ENCODE assay signal across 18 cellular contexts in the genomic region with DNA sequence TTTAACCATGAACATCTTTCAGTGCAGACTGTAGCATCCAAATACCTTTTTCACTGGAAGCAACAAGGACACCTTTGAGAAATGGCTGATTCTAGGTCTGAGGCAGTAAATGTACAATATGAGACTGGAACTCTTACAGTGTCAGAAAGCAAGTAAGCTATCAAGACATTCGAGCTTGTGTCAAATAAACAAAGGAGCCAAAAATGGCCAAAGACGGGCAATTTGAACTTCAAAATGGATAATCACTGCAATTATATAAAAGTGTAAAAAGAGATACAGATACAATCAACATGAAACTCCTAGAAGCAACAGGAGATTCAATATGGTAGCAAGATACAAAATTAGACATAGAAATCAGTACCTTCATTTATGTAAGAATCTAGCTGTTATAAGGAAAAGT.
DNase-seq lines count a peak whose midpoint lies in the region; ATAC-seq and TF ChIP-seq lines count a peak whose summit lies in the region.
"Had no signal": no experiment of that assay in that cellular context is flagged by ENCODE, and none has a peak within 500 bp of the region (broad histone marks: within the 10 kb centered on the region; RNA-seq: fewer than 3 reads in every experiment).

No MANE protein-coding gene starts in this region.

- H3K36me3 ChIP-seq in heart right ventricle, result no peaks in the 10 kb centered on the region

- intact Hi-C loops in natural killer cell (cut with micrococcal nuclease) (loop anchor here (10.0 kb wide), 2 partner anchors 606 to 1166 kb away; no protein-coding TSS in a partner anchor), heart right ventricle (cut with DNase I) (loop anchor here (5.0 to 10.0 kb wide), 14 partner anchors 34 to 686 kb away; a partner anchor contains a TSS)

- no peaks in the 10 kb centered on the region for H3K9me3 ChIP-seq in heart right ventricle

- H3K36me3 Mint-ChIP-seq in natural killer cell (no peaks in the 10 kb centered on the region), neural crest cell (ENCODE audit: low read depth) (no peaks in the 10 kb centered on the region)
- no peaks in the 10 kb centered on the region for H3K36me3 Mint-ChIP-seq in natural killer cell treated with Interleukin-12 subunit alpha and Interleukin-12 subunit beta and Interleukin-15 and Interleukin-18, amount 100 ng/mL, for 72 hours

- no peak for ATAC-seq in natural killer cell
- no peak for ATAC-seq in natural killer cell treated with Interleukin-12 subunit alpha and Interleukin-12 subunit beta and Interleukin-15 and Interleukin-18, amount 100 ng/mL, for 72 hours
- no peak for ATAC-seq in GM21526 (IDR thresholded peaks at IDR 0.05; ENCODE audit: low FRiP score, unreplicated experiment)
- no peak for ATAC-seq in HG03159 (IDR thresholded peaks at IDR 0.05; ENCODE audit: unreplicated experiment)
- no peak for ATAC-seq in heart right ventricle

- H3K27ac Mint-ChIP-seq in natural killer cell (no peak overlapping the region), neural crest cell (ENCODE audit: unreplicated experiment) (no peak overlapping the region)
- H3K27ac Mint-ChIP-seq in natural killer cell treated with Interleukin-12 subunit alpha and Interleukin-12 subunit beta and Interleukin-15 and Interleukin-18, amount 100 ng/mL, for 72 hours, result no peak overlapping the region

- H3K27me3 Mint-ChIP-seq in natural killer cell (ENCODE audit: low read depth in 2 of 2) (peaks cover 25 to 37% of the 10 kb centered on the region in 2 donors), neural crest cell (ENCODE audit: low read depth) (no peaks in the 10 kb centered on the region)
- peaks cover 24 to 30% of the 10 kb centered on the region in 2 donors for H3K27me3 Mint-ChIP-seq in natural killer cell treated with Interleukin-12 subunit alpha and Interleukin-12 subunit beta and Interleukin-15 and Interleukin-18, amount 100 ng/mL, for 72 hours

- 85 to 91% methylated on average over 2 of the region's 2 CpGs for WGBS in heart right ventricle, 2 donors

- no peak for TF ChIP-seq CTCF in natural killer cell (IDR thresholded peaks at IDR 0.05)
- no peak for TF ChIP-seq CTCF in neural crest cell (conservative IDR thresholded peaks at IDR 0.05)
- TF ChIP-seq CTCF in heart right ventricle (IDR thresholded peaks at IDR 0.05), result no peak

- H3K4me3 ChIP-seq in heart right ventricle, result no peak overlapping the region

- H3K4me1 Mint-ChIP-seq in natural killer cell, result peaks cover 18 to 22% of the 10 kb centered on the region in 2 donors
- peaks cover 16% of the 10 kb centered on the region in 2 donors for H3K4me1 Mint-ChIP-seq in natural killer cell treated with Interleukin-12 subunit alpha and Interleukin-12 subunit beta and Interleukin-15 and Interleukin-18, amount 100 ng/mL, for 72 hours (ENCODE audit: low read depth in 2 of 2)
- H3K4me1 Mint-ChIP-seq in neural crest cell, result peaks cover 37% of the 10 kb centered on the region

- no peak overlapping the region for H3K27ac ChIP-seq in heart right ventricle
- H3K27ac ChIP-seq: C4-2B had no signal

- DNase-seq in natural killer cell, result no peak
- DNase-seq in natural killer cell treated with Interleukin-12 subunit alpha and Interleukin-12 subunit beta and Interleukin-15 and Interleukin-18, amount 100 ng/mL, for 72 hours (ENCODE audit: low spot score), result no peak
- peak; percentile 52 for DNase-seq in cerebellar cortex (ENCODE audit: low spot score)
- DNase-seq in neural crest cell (ENCODE audit: low read depth, low spot score), result no peak
- DNase-seq in heart right ventricle, result no peak
- DNase-seq in NOMO-1 (lab: John Stamatoyannopoulos, UW; ENCODE audit: unreplicated experiment in 2 of 2), result no peak
- DNase-seq: COR-L47, DMS153, Karpas-422, NCI-H1105, NCI-H1694, NCI-H226, NCI-H524 treated with DMSO at 0.1 percent for 48 hours, RPMI8226, SIG-M5 had no signal

- H3K9me3 Mint-ChIP-seq in natural killer cell (no peaks in the 10 kb centered on the region), neural crest cell (no peaks in the 10 kb centered on the region)
- no peaks in the 10 kb centered on the region for H3K9me3 Mint-ChIP-seq in natural killer cell treated with Interleukin-12 subunit alpha and Interleukin-12 subunit beta and Interleukin-15 and Interleukin-18, amount 100 ng/mL, for 72 hours

- H3K27me3 ChIP-seq in heart right ventricle, result no peaks in the 10 kb centered on the region

- H3K4me3 Mint-ChIP-seq in natural killer cell (peak overlapping the region; percentile 79), neural crest cell (peak overlapping the region; percentile 94)
- no peak overlapping the region for H3K4me3 Mint-ChIP-seq in natural killer cell treated with Interleukin-12 subunit alpha and Interleukin-12 subunit beta and Interleukin-15 and Interleukin-18, amount 100 ng/mL, for 72 hours

- H3K4me1 ChIP-seq in heart right ventricle, result peaks cover 0 to 51% (median 19%) of the 10 kb centered on the region in 9 donors
